Comparison of ENCODE assay signal across 18 cellular contexts in the genomic region with DNA sequence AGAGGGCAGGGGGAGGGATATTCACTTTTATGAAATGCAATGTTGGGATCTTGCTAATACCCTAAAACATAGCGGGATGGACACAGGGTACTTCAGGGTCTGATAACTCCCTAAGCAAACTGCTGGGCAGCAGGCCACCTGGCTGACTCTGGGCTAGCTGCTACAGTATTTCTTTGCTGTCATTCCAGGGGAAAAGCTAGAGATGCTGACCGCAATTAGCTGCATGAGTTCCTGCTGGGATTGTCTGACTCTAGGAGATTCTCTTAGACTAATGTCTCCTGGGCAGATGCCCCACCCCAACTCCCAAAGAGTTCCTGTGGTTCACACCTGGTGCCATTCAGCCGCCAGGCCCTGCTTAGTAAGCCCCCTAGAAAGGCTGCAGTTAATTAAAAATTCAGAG.
DNase-seq lines count a peak whose midpoint lies in the region; ATAC-seq, FAIRE-seq and TF ChIP-seq lines count a peak whose summit lies in the region.
"Had no signal": no experiment of that assay in that cellular context is flagged by ENCODE, and none has a peak within 500 bp of the region (broad histone marks: within the 10 kb centered on the region; RNA-seq: fewer than 3 reads in every experiment).

No MANE protein-coding gene starts in this region.

- H3K36me3 ChIP-seq in neural progenitor cell (no peaks in the 10 kb centered on the region), pancreas (no peaks in the 10 kb centered on the region)

- no peak overlapping the region for H3K9ac ChIP-seq in neural progenitor cell

- no peak overlapping the region for H3K4me3 Mint-ChIP-seq in neural progenitor cell
- H3K4me3 Mint-ChIP-seq: CD8-positive, alpha-beta T cell; T-cell had no signal

- FAIRE-seq in G401.6 (lab: Jason Lieb, UNC) = peak; percentile 34
- FAIRE-seq in pancreas (lab: Jason Lieb, UNC) = no peak
- FAIRE-seq: GM12892, GM19239, H1 had no signal

- H3K36me3 Mint-ChIP-seq in neural progenitor cell = peaks cover 3% of the 10 kb centered on the region
- H3K36me3 Mint-ChIP-seq: CD8-positive, alpha-beta T cell; T-cell had no signal

- H3K27ac ChIP-seq in neural progenitor cell = peak overlapping the region; percentile 50
- no peak overlapping the region for H3K27ac ChIP-seq in pancreas

- no peak overlapping the region for H3K27ac Mint-ChIP-seq in neural progenitor cell
- H3K27ac Mint-ChIP-seq: CD8-positive, alpha-beta T cell; T-cell had no signal

- H3K27me3 ChIP-seq in neural progenitor cell (no peaks in the 10 kb centered on the region), pancreas (no peaks in the 10 kb centered on the region)

- DNase-seq in NCI-H146 (lab: John Stamatoyannopoulos, UW) = peak; percentile 10
- DNase-seq in NCI-H146 treated with DMSO at 0.1 percent for 48 hours (lab: John Stamatoyannopoulos, UW; ENCODE audit: unreplicated experiment) = no peak
- peak; percentile 54 for DNase-seq in astrocyte of the cerebellum (ENCODE audit: low read depth)
- peak; percentile 54 for DNase-seq in neural progenitor cell (ENCODE audit: low spot score)
- no peak for DNase-seq in pancreas
- DNase-seq in activated naive CD4-positive, alpha-beta T cell treated with Interleukin-2 at 50 U/mL for 16 hours = no peak
- DNase-seq: 8988T; C1 segment of cervical spinal cord; CD8-positive, alpha-beta T cell; DMS153; NCI-H1930; NCI-H524 treated with DMSO at 0.1 percent for 48 hours; T-cell had no signal

- peaks cover 28% of the 10 kb centered on the region for H3K4me1 ChIP-seq in neural progenitor cell
- no peaks in the 10 kb centered on the region for H3K4me1 ChIP-seq in pancreas

- in situ Hi-C loops in astrocyte of the cerebellum (cut with HindIII; ENCODE audit: low sequenced_read_pairs) = no loop called here

- intact Hi-C loops in pancreas (cut with DNase I) = loop anchor here in 1 of 3 donors (5.0 kb wide), 1 partner anchor 105 kb away; no protein-coding TSS in a partner anchor

- no peak for TF ChIP-seq CTCF in astrocyte of the cerebellum (IDR thresholded peaks at IDR 0.05; ENCODE audit: low read depth, low read length, missing control alignments)
- TF ChIP-seq CTCF in neural progenitor cell (IDR thresholded peaks at IDR 0.05) = no peak
- no peak for TF ChIP-seq CTCF in pancreas (IDR thresholded peaks at IDR 0.05)

- H3K4me1 Mint-ChIP-seq in neural progenitor cell = peaks cover 11% of the 10 kb centered on the region
- H3K4me1 Mint-ChIP-seq: T-cell had no signal

- H2AFZ ChIP-seq in neural progenitor cell (replicated peaks) = no peak overlapping the region

- H3K27me3 Mint-ChIP-seq in neural progenitor cell (ENCODE audit: insufficient read depth, low read depth) = peaks cover 3% of the 10 kb centered on the region

- H3K9me3 ChIP-seq in neural progenitor cell (ENCODE audit: low read depth) (no peaks in the 10 kb centered on the region), pancreas (no peaks in the 10 kb centered on the region)

- 86 to 92% methylated on average over 3 of the region's 3 CpGs for WGBS in pancreas, 2 donors

- peaks cover 25% of the 10 kb centered on the region for H3F3A ChIP-seq in neural progenitor cell (ENCODE audit: low read depth)

- H3K9me3 Mint-ChIP-seq in neural progenitor cell = no peaks in the 10 kb centered on the region
- H3K9me3 Mint-ChIP-seq: CD8-positive, alpha-beta T cell; T-cell had no signal

- H3K79me2 ChIP-seq in neural progenitor cell (ENCODE audit: low read depth) = no peaks in the 10 kb centered on the region

- H4K20me1 ChIP-seq in neural progenitor cell (ENCODE audit: low read depth) = no peaks in the 10 kb centered on the region

- peak overlapping the region; percentile 55 for H3K4me2 ChIP-seq in neural progenitor cell

- ATAC-seq in pancreas = no peak
- ATAC-seq: CD8-positive, alpha-beta T cell; Panc1; T-cell had no signal

- H3K4me3 ChIP-seq in astrocyte of the cerebellum (ENCODE audit: low read depth, low read length) (no peak overlapping the region), neural progenitor cell (no peak overlapping the region), pancreas (no peak overlapping the region)

Comparison
In these comparisons a context has a peak if more than half of its experiments do, and no peak if none do; other contexts are left out.
1. DNase-seq: peak in NCI-H146 (single experiment), astrocyte of the cerebellum (single experiment) and neural progenitor cell (single experiment); none in NCI-H146 treated with DMSO at 0.1 percent for 48 hours (single experiment), pancreas (0 of 6) and activated naive CD4-positive, alpha-beta T cell treated with Interleukin-2 at 50 U/mL for 16 hours (single experiment).